In genomic region chr13:99067160-99067985, GRCh38 we compare ENCODE assay signal across 14 cellular contexts.
DNase-seq lines count a peak whose midpoint lies in the region; ATAC-seq, FAIRE-seq and TF ChIP-seq lines count a peak whose summit lies in the region.
"Had no signal": no experiment of that assay in that cellular context is flagged by ENCODE, and none has a peak within 500 bp of the region (broad histone marks: within the 10 kb centered on the region; RNA-seq: fewer than 3 reads in every experiment).

No MANE protein-coding gene starts in this region.

- H2AFZ ChIP-seq in IMR-90 (replicated peaks; ENCODE audit: low read length, poor library complexity) (no peak overlapping the region), K562 (ENCODE audit: low read depth, low read length) (no peak overlapping the region)

- ATAC-seq in IMR-90 (ENCODE audit: low read depth) (peak; percentile 73), K562 (no peak), left lung (peak; percentile 79), HG03095 (IDR thresholded peaks at IDR 0.05; ENCODE audit: unreplicated experiment) (no peak)
- ATAC-seq: Right ventricle myocardium inferior had no signal

- TF ChIP-seq CTCF in AG09309 (IDR thresholded peaks at IDR 0.05; ENCODE audit: control insufficient read depth, insufficient read depth, low read depth, low read length, missing control alignments) (no peak), IMR-90 (conservative IDR thresholded peaks at IDR 0.05; ENCODE audit: low read depth, low read length) (no peak), K562 (IDR thresholded peaks at IDR 0.05 in 2 of 3, conservative IDR thresholded peaks at IDR 0.05 in 1 of 3; ENCODE audit: insufficient read depth in 2 of 3, low read depth in 1 of 3, low read length in 3 of 3) (no peak), left lung (IDR thresholded peaks at IDR 0.05) (no peak)

- H3K9ac ChIP-seq in IMR-90 (ENCODE audit: low read depth, low read length) (no peak overlapping the region), K562 (ENCODE audit: insufficient read depth in 1 of 2, low read depth in 2 of 2, low read length in 2 of 2) (no peak overlapping the region)

- peaks cover 4% of the 10 kb centered on the region for H3K9me3 ChIP-seq in IMR-90 (ENCODE audit: control insufficient read depth, insufficient read depth, low read length)
- H3K9me3 ChIP-seq in K562 (replicated peaks; ENCODE audit: control insufficient read depth, insufficient read depth, low read depth, low read length) = no peaks in the 10 kb centered on the region
- H3K9me3 ChIP-seq in left lung = no peaks in the 10 kb centered on the region
- H3K9me3 ChIP-seq: thyroid gland had no signal

- TF ChIP-seq POLR2A in IMR-90 (IDR thresholded peaks at IDR 0.05; ENCODE audit: low read depth, low read length) (no peak), K562 (conservative IDR thresholded peaks at IDR 0.05) (no peak)

- peak overlapping the region; percentile 46 for H2AK5ac ChIP-seq in IMR-90 (ENCODE audit: low read depth, low read length)

- POLR2A ChIA-PET in IMR-90 (lab: Charles Lee; ENCODE audit: unreplicated experiment) = interaction anchor here (0.6 kb wide), 1 partner anchor 192 kb away, joined by 4 read pairs; no protein-coding TSS in a partner anchor
- POLR2A ChIA-PET in K562 (lab: Yijun Ruan, JAX) = interaction anchor here (1.2 kb wide), 1 partner anchor 11 kb away, joined by 4 read pairs; no protein-coding TSS in a partner anchor

- H2BK5ac ChIP-seq in IMR-90 (ENCODE audit: low read depth, low read length, poor library complexity, severe bottlenecking) = peak overlapping the region; percentile 80

- peaks cover 0 to 21% of the 10 kb centered on the region in 2 experiments; a peak in 1 of 4 replicates for H3K79me1 ChIP-seq in IMR-90 (ENCODE audit: low read depth in 1 of 2, low read length in 2 of 2)

- dilution Hi-C loops in IMR-90 (cut with HindIII; ENCODE audit: low sequenced_read_pairs, unreplicated experiment) = no loop called here

- CTCF ChIA-PET in IMR-90 (lab: Yijun Ruan, JAX) (no interaction called here), K562 (lab: Yijun Ruan, JAX; ENCODE audit: low intra/inter-chr PET ratio) (no interaction called here)

- H3K18ac ChIP-seq in IMR-90 (ENCODE audit: low read depth, low read length) = peak overlapping the region; percentile 67; the same call in 1 of the 2 replicates

- peak overlapping the region; percentile 83 for H2BK20ac ChIP-seq in IMR-90 (ENCODE audit: low read depth, low read length)

- peaks cover 5% of the 10 kb centered on the region for H3K9me1 ChIP-seq in IMR-90 (ENCODE audit: insufficient read depth, low read length)
- no peaks in the 10 kb centered on the region for H3K9me1 ChIP-seq in K562 (ENCODE audit: control insufficient read depth, insufficient read depth, low read length)

- H3K14ac ChIP-seq in IMR-90 (replicated peaks; ENCODE audit: low read depth, low read length) = peak overlapping the region; percentile 66

- H2BK15ac ChIP-seq in IMR-90 (ENCODE audit: low read depth, low read length) = peak overlapping the region; percentile 73; the same call in 2 of the 3 replicates

- intact Hi-C loops in IMR-90 (cut with micrococcal nuclease) = no loop called here
- intact Hi-C loops in K562 (cut with micrococcal nuclease) = no loop called here
- intact Hi-C loops in left lung (cut with DNase I) = no loop called here

- H4K5ac ChIP-seq in IMR-90 (ENCODE audit: low read depth, low read length) = no peak overlapping the region; the same call in 1 of the 2 replicates

- peaks cover 12% of the 10 kb centered on the region for H3K79me2 ChIP-seq in K562 (ENCODE audit: control insufficient read depth, insufficient read depth, low read length)

- WGBS in IMR-90 (ENCODE audit: extremely low coverage in 2 of 2, insufficient read length in 1 of 2), 2 experiments = no CpG with 5 or more reads among the region's 1 CpG
- WGBS in K562 (ENCODE audit: insufficient coverage, low coverage, missing lambda C conversion rate) = 100% methylated on average over 1 of the region's 1 CpG

- peak overlapping the region; percentile 90 for H3K4ac ChIP-seq in IMR-90 (ENCODE audit: low read depth, low read length)

- BruUV-seq in IMR-90 (replicated peaks; lab: Mats Ljungman, UMichigan) (no TSS peak), K562 (replicated peaks; lab: Mats Ljungman, UMichigan) (no TSS peak)

- TF ChIP-seq RAD21 in IMR-90 (IDR thresholded peaks at IDR 0.05; ENCODE audit: low read length) = no peak
- TF ChIP-seq RAD21 in K562 (CRISPR knock-in tag; conservative IDR thresholded peaks at IDR 0.05 in 1 of 2, IDR thresholded peaks at IDR 0.05 in 1 of 2) = no peak

- H2BK120ac ChIP-seq in IMR-90 (ENCODE audit: low read depth, low read length) = peak overlapping the region; percentile 93

- H3K4me2 ChIP-seq in IMR-90 (ENCODE audit: low read depth, low read length) (no peak overlapping the region; the same call in 1 of the 2 replicates), K562 (ENCODE audit: insufficient read depth, low read length) (no peak overlapping the region)

- TF ChIP-seq EP300 in K562 (IDR thresholded peaks at IDR 0.05; ENCODE audit: low read length) = no peak

- H3K36me3 ChIP-seq in IMR-90 (ENCODE audit: control insufficient read depth, insufficient read depth, low read length) (no peaks in the 10 kb centered on the region), K562 (ENCODE audit: control insufficient read depth, insufficient read depth, low read length) (no peaks in the 10 kb centered on the region), left lung (no peaks in the 10 kb centered on the region)
- H3K36me3 ChIP-seq: thyroid gland had no signal

- H3K27me3 ChIP-seq in IMR-90 (ENCODE audit: control insufficient read depth, insufficient read depth, low read length) = no peaks in the 10 kb centered on the region
- H3K27me3 ChIP-seq in K562 (ENCODE audit: control insufficient read depth in 2 of 2, insufficient read depth in 2 of 2, low read length in 2 of 2) = no peaks in the 10 kb centered on the region
- H3K27me3 ChIP-seq in left lung = peaks cover 0 to 87% of the 10 kb centered on the region in 2 donors
- H3K27me3 ChIP-seq: thyroid gland had no signal

- H4K91ac ChIP-seq in IMR-90 (ENCODE audit: insufficient read depth, low read depth, low read length) = peak overlapping the region; percentile 51

- H3K4me3 ChIP-seq in AG09309 (ENCODE audit: control insufficient read depth, low read depth, low read length) (no peak overlapping the region), IMR-90 (ENCODE audit: insufficient read depth, low read depth, low read length) (no peak overlapping the region), K562 (no peak overlapping the region), left lung (no peak overlapping the region)
- H3K4me3 ChIP-seq: thyroid gland had no signal

- H3K23ac ChIP-seq in IMR-90 (ENCODE audit: low read depth, low read length) = peak overlapping the region; percentile 67

- H3K4me1 ChIP-seq in IMR-90 (ENCODE audit: control insufficient read depth, insufficient read depth, low read length) = peaks cover 13% of the 10 kb centered on the region
- peaks cover 4 to 35% of the 10 kb centered on the region in 2 experiments; a peak in 4 of 5 replicates for H3K4me1 ChIP-seq in K562 (replicated peaks in 1 of 2; ENCODE audit: control insufficient read depth in 2 of 2, insufficient read depth in 2 of 2, low read length in 2 of 2)
- H3K4me1 ChIP-seq in left lung = peaks cover 4 to 26% of the 10 kb centered on the region in 2 donors

- H2AK9ac ChIP-seq in IMR-90 (replicated peaks; ENCODE audit: low read depth, low read length, poor library complexity) = peak overlapping the region; percentile 30

- H4K8ac ChIP-seq in IMR-90 (ENCODE audit: low read depth in 2 of 2, low read length in 2 of 2) = peak overlapping the region in 1 of 2 experiments; percentile 63; a peak in 2 of 4 replicates

- H3K56ac ChIP-seq in IMR-90 (ENCODE audit: extremely low read depth, insufficient read depth, low read length) = peak overlapping the region; percentile 10; the same call in 1 of the 2 replicates

- DNase-seq in AG09309 (ENCODE audit: low read depth) = peak; percentile 43
- peak; percentile 85 for DNase-seq in IMR-90
- DNase-seq in K562 (ENCODE audit: extremely low read depth in 1 of 4, low spot score in 3 of 4) = no peak
- no peak for DNase-seq in left lung
- DNase-seq in NCI-H1436 treated with DMSO at 0.1 percent for 48 hours (lab: John Stamatoyannopoulos, UW) = no peak
- DNase-seq in stimulated activated CD4-positive, alpha-beta T cell treated with anti-CD3 and anti-CD28 coated beads, Interleukin-4, amount 100 ng/mL, for 1 hour = no peak
- DNase-seq in OCI-M2 (lab: John Stamatoyannopoulos, UW; ENCODE audit: unreplicated experiment) = no peak
- DNase-seq: DMS79 treated with DMSO at 0.1 percent for 48 hours; effector CD4-positive, alpha-beta T cell; NCI-H1048; thyroid gland had no signal

- H3K27ac ChIP-seq in IMR-90 (ENCODE audit: insufficient read depth, low read length) (peak overlapping the region; percentile 28; the same call in 1 of the 2 replicates), K562 (ENCODE audit: extremely low read depth, low read depth, low read length) (no peak overlapping the region), left lung (no peak overlapping the region)
- H3K27ac ChIP-seq: thyroid gland had no signal

- FAIRE-seq in K562 (lab: Jason Lieb, UNC) = peak; percentile 15
- FAIRE-seq: GM19239 had no signal

- in situ Hi-C loops in IMR-90 (cut with MboI; ENCODE audit: low sequenced_read_pairs) = no loop called here
- in situ Hi-C loops in K562 (cut with MboI) = no loop called here

- peaks cover 3% of the 10 kb centered on the region; the same call in 1 of the 2 replicates for H4K20me1 ChIP-seq in IMR-90 (ENCODE audit: insufficient read depth, low read length)
- H4K20me1 ChIP-seq in K562 (replicated peaks; ENCODE audit: control insufficient read depth, insufficient read depth, low read length) = no peaks in the 10 kb centered on the region

TF ChIP-seq in IMR-90, 13 proteins besides CTCF, POLR2A, EP300 and RAD21 (continues in another document):
- no peak for TF ChIP-seq MXI1 (IDR thresholded peaks at IDR 0.05; ENCODE audit: borderline replicate concordance, low read depth, low read length)
- TF ChIP-seq CEBPB (IDR thresholded peaks at IDR 0.05; ENCODE audit: low read depth, low read length) = peak; percentile 5; the same call in 1 of the 2 replicates
- no peak for TF ChIP-seq MAFK (IDR thresholded peaks at IDR 0.05; ENCODE audit: low read depth, low read length)
- 0 out of 2 replicates have a peak, but pooled peaks have one; percentile 27 for TF ChIP-seq FOS (IDR thresholded peaks at IDR 0.05; ENCODE audit: low read depth, low read length)
- no peak for TF ChIP-seq RCOR1 (IDR thresholded peaks at IDR 0.05; ENCODE audit: insufficient replicate concordance, low read length)

Comparison
In these comparisons a context has a peak if more than half of its experiments do, and no peak if none do; other contexts are left out.
1. DNase-seq: peak in AG09309 (single experiment) and IMR-90 (single experiment); none in K562 (0 of 4), left lung (0 of 2), NCI-H1436 treated with DMSO at 0.1 percent for 48 hours (single experiment), stimulated activated CD4-positive, alpha-beta T cell treated with anti-CD3 and anti-CD28 coated beads, Interleukin-4, amount 100 ng/mL, for 1 hour (single experiment) and OCI-M2 (single experiment).
2. ATAC-seq: peak in IMR-90 (single experiment) and left lung (single experiment); none in K562 (single experiment) and HG03095 (single experiment).